1 cellular context compared by ENCODE assay signal in genomic region chr16:3106205-3106928, GRCh38.
A peak's percentile ranks its signal among the peaks of the same experiment; 100 is the strongest.
TF ChIP-seq lines count a peak whose summit lies in the region.

No MANE protein-coding gene starts in this region.

TF ChIP-seq in WTC11, 78 proteins besides CTCF, POLR2A, EP300 and RAD21 (continued from another document):
- TF ChIP-seq FOXP4 (CRISPR knock-in tag; IDR thresholded peaks at IDR 0.05) (peak; percentile 63; the same call in 1 of the 2 replicates), OVOL2 (CRISPR knock-in tag; IDR thresholded peaks at IDR 0.05; ENCODE audit: borderline replicate concordance) (no peak), NR3C1 (CRISPR knock-in tag; conservative IDR thresholded peaks at IDR 0.05; ENCODE audit: low read depth) (no peak), SMAD4 (CRISPR knock-in tag; IDR thresholded peaks at IDR 0.05) (no peak), ZNF281 (CRISPR knock-in tag; IDR thresholded peaks at IDR 0.05) (peak; percentile 71; the same call in 1 of the 2 replicates), SMAD3 (CRISPR knock-in tag; IDR thresholded peaks at IDR 0.05; ENCODE audit: borderline replicate concordance) (no peak), ATF6 (CRISPR knock-in tag; IDR thresholded peaks at IDR 0.05) (no peak), RELA (CRISPR knock-in tag; IDR thresholded peaks at IDR 0.05; ENCODE audit: borderline replicate concordance) (no peak), ARID4B (CRISPR knock-in tag; IDR thresholded peaks at IDR 0.05; ENCODE audit: borderline replicate concordance) (peak; percentile 28; the same call in 1 of the 2 replicates), KAT7 (CRISPR knock-in tag; IDR thresholded peaks at IDR 0.05; ENCODE audit: borderline replicate concordance) (peak; percentile 46; the same call in 1 of the 2 replicates), ATF1 (CRISPR knock-in tag; IDR thresholded peaks at IDR 0.05) (no peak), GTF2I (CRISPR knock-in tag; conservative IDR thresholded peaks at IDR 0.05) (no peak), SP1 (CRISPR knock-in tag; conservative IDR thresholded peaks at IDR 0.05) (peak; percentile 64; the same call in 1 of the 2 replicates), USF1 (CRISPR knock-in tag; IDR thresholded peaks at IDR 0.05) (no peak; the same call in 1 of the 2 replicates), MLX (CRISPR knock-in tag; IDR thresholded peaks at IDR 0.05) (no peak), E2F4 (CRISPR knock-in tag; IDR thresholded peaks at IDR 0.05; ENCODE audit: borderline replicate concordance, low read depth) (no peak), PRRX2 (CRISPR knock-in tag; IDR thresholded peaks at IDR 0.05) (no peak), ZNF121 (CRISPR knock-in tag; IDR thresholded peaks at IDR 0.05) (peak; percentile 32; the same call in 1 of the 2 replicates), ZNF425 (CRISPR knock-in tag; conservative IDR thresholded peaks at IDR 0.05) (no peak), TEAD1 (CRISPR knock-in tag; IDR thresholded peaks at IDR 0.05) (no peak), JAZF1 (CRISPR knock-in tag; IDR thresholded peaks at IDR 0.05) (no peak), ATF3 (CRISPR knock-in tag; conservative IDR thresholded peaks at IDR 0.05) (no peak), ZNF219 (CRISPR knock-in tag; IDR thresholded peaks at IDR 0.05; ENCODE audit: borderline replicate concordance) (no peak), ZBTB43 (CRISPR knock-in tag; IDR thresholded peaks at IDR 0.05) (no peak), FOXP1 (CRISPR knock-in tag; IDR thresholded peaks at IDR 0.05; ENCODE audit: borderline replicate concordance) (no peak), STAT6 (CRISPR knock-in tag; conservative IDR thresholded peaks at IDR 0.05; ENCODE audit: low read depth) (no peak)
TF ChIP-seq in WTC11: peak in this region for 12.
